In the genomic region with DNA sequence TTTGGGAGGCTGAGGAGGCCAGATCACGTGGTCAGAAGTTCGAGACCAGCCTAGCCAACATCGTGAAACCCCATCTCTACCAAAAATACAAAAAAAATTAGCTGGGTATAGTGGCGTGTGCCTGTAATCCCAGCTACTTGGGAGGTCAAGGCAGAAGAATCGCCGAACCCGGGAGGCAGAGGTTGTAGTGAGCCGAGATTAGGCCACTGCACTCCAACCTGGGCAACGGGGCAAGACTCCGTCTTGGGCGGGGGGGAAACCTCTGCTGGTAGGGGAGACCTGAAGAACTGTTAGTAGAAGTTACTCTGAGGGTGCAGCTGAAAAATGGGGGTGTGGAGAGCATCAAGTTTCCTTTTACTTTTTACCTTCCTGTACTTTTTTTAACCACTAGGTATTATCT, we compare ENCODE assay signal across 18 cellular contexts. TPM values are rescaled to one million over a fixed set of nuclear protein-coding genes. Genes with fewer than 3 reads are reported as not detected.
DNase-seq lines count a peak whose midpoint lies in the region; ATAC-seq, FAIRE-seq and TF ChIP-seq lines count a peak whose summit lies in the region.
"Had no signal": no experiment of that assay in that cellular context is flagged by ENCODE, and none has a peak within 500 bp of the region (broad histone marks: within the 10 kb centered on the region; RNA-seq: fewer than 3 reads in every experiment).

No MANE protein-coding gene starts in this region.

- no peaks in the 10 kb centered on the region for H3K27me3 ChIP-seq in GM23338 (ENCODE audit: insufficient read depth)
- no peaks in the 10 kb centered on the region for H3K27me3 ChIP-seq in K562 (ENCODE audit: control insufficient read depth in 2 of 2, insufficient read depth in 2 of 2, low read length in 2 of 2)
- no peaks in the 10 kb centered on the region for H3K27me3 ChIP-seq in transverse colon

- H3K4me3 ChIP-seq in GM23338, result no peak overlapping the region
- no peak overlapping the region for H3K4me3 ChIP-seq in K562
- no peak overlapping the region for H3K4me3 ChIP-seq in transverse colon
- H3K4me3 ChIP-seq: SJCRH30 had no signal

- H4K20me1 ChIP-seq in GM23338 (replicated peaks; ENCODE audit: insufficient read depth), result peaks cover 11% of the 10 kb centered on the region
- H4K20me1 ChIP-seq in K562 (replicated peaks; ENCODE audit: control insufficient read depth, insufficient read depth, low read length), result no peaks in the 10 kb centered on the region

- in situ Hi-C loops in K562 (cut with MboI), result no loop called here
- in situ Hi-C loops in transverse colon (cut with MboI; ENCODE audit: low pct_ligation_motif_present in 1 of 4, low pct_unique_long_range_greater_than_20kb in 1 of 4, low sequenced_read_pairs in 3 of 4), result no loop called here

- H3K27ac Mint-ChIP-seq in GM23338 (no peak overlapping the region), natural killer cell (no peak overlapping the region)

- H3K27me3 Mint-ChIP-seq in GM23338 (ENCODE audit: insufficient read depth, low read depth, poor library complexity) (peaks cover 34% of the 10 kb centered on the region), natural killer cell (ENCODE audit: low read depth in 2 of 2) (peaks cover 20 to 24% of the 10 kb centered on the region in 2 donors)

- no peak for DNase-seq in GM23338 (ENCODE audit: low spot score)
- DNase-seq in K562 (ENCODE audit: extremely low read depth in 1 of 4, low spot score in 3 of 4), result no peak
- DNase-seq in natural killer cell, result no peak
- peak; percentile 7 for DNase-seq in transverse colon
- DNase-seq in OCI-M2 (lab: John Stamatoyannopoulos, UW; ENCODE audit: unreplicated experiment), result no peak
- no peak for DNase-seq in CD1c-positive myeloid dendritic cell (ENCODE audit: extremely low spot score)
- DNase-seq: C1 segment of cervical spinal cord, KG1, MV-4-11, NCI-H1417, NCI-H187, NCI-H2107, NCI-H226, PC-9 had no signal

- no peak for TF ChIP-seq EP300 in K562 (IDR thresholded peaks at IDR 0.05; ENCODE audit: low read length)
- TF ChIP-seq EP300 in transverse colon (IDR thresholded peaks at IDR 0.05; ENCODE audit: low read depth), result no peak

- no peak overlapping the region for H3K9ac ChIP-seq in K562 (ENCODE audit: insufficient read depth in 1 of 2, low read depth in 2 of 2, low read length in 2 of 2)

- no peak for TF ChIP-seq RAD21 in K562 (CRISPR knock-in tag; conservative IDR thresholded peaks at IDR 0.05 in 1 of 2, IDR thresholded peaks at IDR 0.05 in 1 of 2)

- CTCF ChIA-PET in K562 (lab: Yijun Ruan, JAX; ENCODE audit: low intra/inter-chr PET ratio), result no interaction called here

- H3K4me1 ChIP-seq in GM23338 (ENCODE audit: insufficient read depth), result peaks cover 25% of the 10 kb centered on the region
- peaks cover 7 to 28% of the 10 kb centered on the region in 2 experiments for H3K4me1 ChIP-seq in K562 (replicated peaks in 1 of 2; ENCODE audit: control insufficient read depth in 2 of 2, insufficient read depth in 2 of 2, low read length in 2 of 2)
- H3K4me1 ChIP-seq in transverse colon, result peaks cover 13 to 29% (median 24%) of the 10 kb centered on the region in 4 donors

- WGBS in K562 (ENCODE audit: insufficient coverage, low coverage, missing lambda C conversion rate), result 56% methylated on average over 11 of the region's 11 CpGs
- WGBS in transverse colon (ENCODE audit: low coverage in 1 of 2), 2 donors, result 90 to 97% methylated on average over 6 to 11 of the region's 11 CpGs

- H3K9me2 ChIP-seq in GM23338 (ENCODE audit: insufficient read depth), result no peaks in the 10 kb centered on the region

- intact Hi-C loops in K562 (cut with micrococcal nuclease), result loop anchor here (10.0 kb wide), 1 partner anchor 119 kb away; no protein-coding TSS in a partner anchor
- intact Hi-C loops in natural killer cell (cut with micrococcal nuclease), result no loop called here
- intact Hi-C loops in transverse colon (cut with DNase I; ENCODE audit: low total_unique reads), result no loop called here

- H3K9me3 ChIP-seq in K562 (replicated peaks; ENCODE audit: control insufficient read depth, insufficient read depth, low read depth, low read length) (peaks cover 7% of the 10 kb centered on the region), transverse colon (no peaks in the 10 kb centered on the region)
- H3K9me3 ChIP-seq: SJCRH30 had no signal

- H3K4me3 Mint-ChIP-seq in GM23338 (peak overlapping the region; percentile 34; the same call in 1 of the 3 replicates), natural killer cell (peak overlapping the region; percentile 45)

- peaks cover 6% of the 10 kb centered on the region; the same call in 1 of the 2 replicates for H3F3A ChIP-seq in GM23338 (replicated peaks; ENCODE audit: low read depth)

- no peak overlapping the region for H3K27ac ChIP-seq in GM23338 (ENCODE audit: low read depth)
- no peak overlapping the region for H3K27ac ChIP-seq in K562 (ENCODE audit: extremely low read depth, low read depth, low read length)
- H3K27ac ChIP-seq in transverse colon, result peak overlapping the region in 1 of 4 donors; percentile 94
- H3K27ac ChIP-seq: PC-9, SJCRH30 had no signal

- TF ChIP-seq POLR2A in K562 (conservative IDR thresholded peaks at IDR 0.05), result no peak
- no peak for TF ChIP-seq POLR2A in transverse colon (IDR thresholded peaks at IDR 0.05)

- H3K79me2 ChIP-seq in GM23338 (replicated peaks; ENCODE audit: insufficient read depth) (peaks cover 22% of the 10 kb centered on the region), K562 (ENCODE audit: control insufficient read depth, insufficient read depth, low read length) (no peaks in the 10 kb centered on the region)

- H3K36me3 ChIP-seq in GM23338 (ENCODE audit: insufficient read depth) (no peaks in the 10 kb centered on the region), K562 (ENCODE audit: control insufficient read depth, insufficient read depth, low read length) (no peaks in the 10 kb centered on the region), transverse colon (no peaks in the 10 kb centered on the region)
- H3K36me3 ChIP-seq: SJCRH30 had no signal

- no TSS peak for BruUV-seq in K562 (replicated peaks; lab: Mats Ljungman, UMichigan)

- no peak for FAIRE-seq in K562 (lab: Jason Lieb, UNC)
- FAIRE-seq: H54, HepG2 had no signal

- H3K4me2 ChIP-seq in GM23338 (no peak overlapping the region), K562 (ENCODE audit: insufficient read depth, low read length) (no peak overlapping the region)

- no peak for ATAC-seq in GM23338
- no peak for ATAC-seq in K562
- no peak for ATAC-seq in natural killer cell
- no peak for ATAC-seq in HG02610 (IDR thresholded peaks at IDR 0.05; ENCODE audit: unreplicated experiment)
- ATAC-seq: HepG2 had no signal

- peaks cover 11% of the 10 kb centered on the region for H3K36me3 Mint-ChIP-seq in GM23338 (ENCODE audit: low read depth)
- H3K36me3 Mint-ChIP-seq in natural killer cell, result no peaks in the 10 kb centered on the region

- H2AFZ ChIP-seq in GM23338 (no peak overlapping the region), K562 (ENCODE audit: low read depth, low read length) (no peak overlapping the region)

- H3K4me1 Mint-ChIP-seq in GM23338, result peaks cover 34% of the 10 kb centered on the region
- H3K4me1 Mint-ChIP-seq in natural killer cell, result peaks cover 11 to 20% of the 10 kb centered on the region in 2 donors

- peaks cover 15% of the 10 kb centered on the region; the same call in 2 of the 3 replicates for H3K9me3 Mint-ChIP-seq in GM23338
- H3K9me3 Mint-ChIP-seq in natural killer cell, result no peaks in the 10 kb centered on the region

- no peak for TF ChIP-seq CTCF in GM23338 (conservative IDR thresholded peaks at IDR 0.05; ENCODE audit: low read depth in 2 of 2)
- no peak for TF ChIP-seq CTCF in K562 (IDR thresholded peaks at IDR 0.05 in 2 of 3, conservative IDR thresholded peaks at IDR 0.05 in 1 of 3; ENCODE audit: insufficient read depth in 2 of 3, low read depth in 1 of 3, low read length in 3 of 3)
- no peak for TF ChIP-seq CTCF in natural killer cell (IDR thresholded peaks at IDR 0.05)
- no peak for TF ChIP-seq CTCF in transverse colon (IDR thresholded peaks at IDR 0.05)

- POLR2A ChIA-PET in K562 (lab: Yijun Ruan, JAX), result interaction anchor here (0.7 to 1.2 kb wide), 3 partner anchors 9 to 61 kb away, joined by 3 to 6 read pairs (median 4); no protein-coding TSS in a partner anchor

- no peaks in the 10 kb centered on the region for H3K9me1 ChIP-seq in K562 (ENCODE audit: control insufficient read depth, insufficient read depth, low read length)

RNA-seq across cellular contexts. Expression of a gene that starts 2.2 kb away (rescaled TPM):
- 130 and 145 TPM in 2 replicates for total RNA-seq in GM23338 (2014; rRNA removed; shearing (Covaris generic))
- polyA plus RNA-seq in GM23338 (2016; fragmentation: Nextera tagmentation; extraction: Ambion mirVana) (26.6 and 29.9 TPM in 2 replicates), K562 (2011; rRNA removed) (0.28 and 0.45 TPM in 2 replicates), K562 (2014; fragmentation: Illumina TruSeq; extraction: Trizol) (0.13 and 0.15 TPM in 2 replicates), K562 (2014; fragmentation: Nextera tagmentation; extraction: Ambion mirVana) (not detected), K562 (2014; rRNA removed) (0.19 and 0.45 TPM in 2 replicates)
- total RNA-seq in K562 (2011; cell fraction: chromatin; rRNA removed; ENCODE audit: low replicate concordance), result 2.3 and 6.7 TPM in 2 replicates
- total RNA-seq in K562 (2011; cell fraction: nucleolus; rRNA removed), result 1.8 and 3.5 TPM in 2 replicates
- 2.2 and 5.4 TPM in 2 replicates for total RNA-seq in K562 (2011; cell fraction: nucleoplasm; rRNA removed)
- total RNA-seq in K562 (2014; rRNA removed) (0.18 and 0.29 TPM in 2 replicates), K562 (2014; rRNA removed; fragmentation: Illumina TruSeq; extraction: Trizol) (0.03 and 0.04 TPM in 2 replicates), K562 (2015; rRNA removed; fragmentation: Illumina TruSeq; extraction: Trizol) (0.11 and 0.36 TPM in 2 replicates), K562 (2021) (0.64 and 1.1 TPM in 2 replicates), natural killer cell (10 to 100 TPM in 1 of 3 donors, 1 to 10 TPM in 2; 6.7 to 13.1 (median 9.5) TPM), transverse colon (100 to 1,000 TPM in 3 of 4 donors, 10 to 100 TPM in 1; 94.3 to 248 (median 199) TPM)
- 0.27 and 0.66 TPM in 2 replicates for polyA plus RNA-seq in K562 (2011; cell fraction: cytosol; rRNA removed)
- polyA plus RNA-seq in K562 (2011; cell fraction: nucleus; rRNA removed), result 1.5 and 1.9 TPM in 2 replicates
- polyA plus RNA-seq in K562 (2012), result 0.33 and 1.8 TPM in 2 replicates
- polyA minus RNA-seq in K562 (2011; rRNA and poly(A)+ RNA removed), result 1.9 and 2.0 TPM in 2 replicates
- 2.4 and 4.2 TPM in 2 replicates for polyA minus RNA-seq in K562 (2011; cell fraction: cytosol; rRNA and poly(A)+ RNA removed)
- polyA minus RNA-seq in K562 (2011; cell fraction: nucleus; rRNA and poly(A)+ RNA removed), result 0.40 and 2.8 TPM in 2 replicates

RNA-seq across cellular contexts. Expression of a gene that starts 14.9 kb away (rescaled TPM):
- total RNA-seq in GM23338 (2014; rRNA removed; shearing (Covaris generic)), result 26.3 and 28.1 TPM in 2 replicates
- polyA plus RNA-seq in GM23338 (2016; fragmentation: Nextera tagmentation; extraction: Ambion mirVana), result 11.0 and 14.3 TPM in 2 replicates
- 105 and 231 TPM in 2 replicates for total RNA-seq in K562 (2011; cell fraction: chromatin; rRNA removed; ENCODE audit: low replicate concordance)
- 112 and 138 TPM in 2 replicates for total RNA-seq in K562 (2011; cell fraction: nucleolus; rRNA removed)
- 110 and 156 TPM in 2 replicates for total RNA-seq in K562 (2011; cell fraction: nucleoplasm; rRNA removed)
- 20.8 and 28.2 TPM in 2 replicates for total RNA-seq in K562 (2014; rRNA removed)
- 17.1 and 18.6 TPM in 2 replicates for total RNA-seq in K562 (2014; rRNA removed; fragmentation: Illumina TruSeq; extraction: Trizol)
- total RNA-seq in K562 (2015; rRNA removed; fragmentation: Illumina TruSeq; extraction: Trizol), result 24.9 and 26.5 TPM in 2 replicates
- total RNA-seq in K562 (2021), result 32.7 and 38.4 TPM in 2 replicates
- polyA plus RNA-seq in K562 (2011; rRNA removed), result 40.1 and 60.0 TPM in 2 replicates
- polyA plus RNA-seq in K562 (2011; cell fraction: cytosol; rRNA removed), result 48.3 and 61.6 TPM in 2 replicates
- polyA plus RNA-seq in K562 (2011; cell fraction: nucleus; rRNA removed), result 178 and 185 TPM in 2 replicates
- 44.3 and 71.7 TPM in 2 replicates for polyA plus RNA-seq in K562 (2012)
- 48.2 and 49.5 TPM in 2 replicates for polyA plus RNA-seq in K562 (2014; fragmentation: Illumina TruSeq; extraction: Trizol)
- 1 to 10 TPM; 2.4 to 4.3 TPM for polyA plus RNA-seq in K562 (2014; fragmentation: Nextera tagmentation; extraction: Ambion mirVana)
- 37.9 and 38.4 TPM in 2 replicates for polyA plus RNA-seq in K562 (2014; rRNA removed)
- 25.6 and 31.5 TPM in 2 replicates for polyA minus RNA-seq in K562 (2011; rRNA and poly(A)+ RNA removed)
- polyA minus RNA-seq in K562 (2011; cell fraction: cytosol; rRNA and poly(A)+ RNA removed), result 18.7 and 19.9 TPM in 2 replicates
- 30.0 and 42.1 TPM in 2 replicates for polyA minus RNA-seq in K562 (2011; cell fraction: nucleus; rRNA and poly(A)+ RNA removed)
- total RNA-seq in natural killer cell, result 100 to 1,000 TPM; 277 to 340 (median 319) TPM
- 100 to 1,000 TPM; 181 to 318 (median 198) TPM for total RNA-seq in transverse colon

RNA-seq across cellular contexts. Expression of a gene that starts 21.4 kb away (rescaled TPM):
- not detected in 2 replicates for total RNA-seq in GM23338 (2014; rRNA removed; shearing (Covaris generic))
- polyA plus RNA-seq in GM23338 (2016; fragmentation: Nextera tagmentation; extraction: Ambion mirVana) (0.86 TPM in 1 of 2 replicates, not detected in the other), K562 (2011; rRNA removed) (not detected in 2 replicates), K562 (2014; fragmentation: Illumina TruSeq; extraction: Trizol) (not detected in 2 replicates), K562 (2014; fragmentation: Nextera tagmentation; extraction: Ambion mirVana) (not detected), K562 (2014; rRNA removed) (not detected in 2 replicates)
- total RNA-seq in K562 (2011; cell fraction: chromatin; rRNA removed; ENCODE audit: low replicate concordance), result not detected in 2 replicates
- total RNA-seq in K562 (2011; cell fraction: nucleolus; rRNA removed), result not detected in 2 replicates
- total RNA-seq in K562 (2011; cell fraction: nucleoplasm; rRNA removed), result not detected in 2 replicates
- total RNA-seq in K562 (2014; rRNA removed) (not detected in 2 replicates), K562 (2014; rRNA removed; fragmentation: Illumina TruSeq; extraction: Trizol) (not detected in 2 replicates), K562 (2015; rRNA removed; fragmentation: Illumina TruSeq; extraction: Trizol) (not detected in 2 replicates), K562 (2021) (not detected in 2 replicates), natural killer cell (not detected), transverse colon (not detected)
- not detected in 2 replicates for polyA plus RNA-seq in K562 (2011; cell fraction: cytosol; rRNA removed)
- not detected in 2 replicates for polyA plus RNA-seq in K562 (2011; cell fraction: nucleus; rRNA removed)
- not detected in 2 replicates for polyA plus RNA-seq in K562 (2012)
- not detected in 2 replicates for polyA minus RNA-seq in K562 (2011; rRNA and poly(A)+ RNA removed)
- polyA minus RNA-seq in K562 (2011; cell fraction: cytosol; rRNA and poly(A)+ RNA removed), result not detected in 2 replicates
- polyA minus RNA-seq in K562 (2011; cell fraction: nucleus; rRNA and poly(A)+ RNA removed), result not detected in 2 replicates
- total RNA-seq: HepG2, PC-9 had no signal

RNA-seq across cellular contexts. Expression of a gene that starts 37.1 kb away (rescaled TPM):
- 19.8 and 20.8 TPM in 2 replicates for total RNA-seq in GM23338 (2014; rRNA removed; shearing (Covaris generic))
- 6.5 and 6.6 TPM in 2 replicates for polyA plus RNA-seq in GM23338 (2016; fragmentation: Nextera tagmentation; extraction: Ambion mirVana)
- 43.5 and 96.8 TPM in 2 replicates for total RNA-seq in K562 (2011; cell fraction: chromatin; rRNA removed; ENCODE audit: low replicate concordance)
- total RNA-seq in K562 (2011; cell fraction: nucleolus; rRNA removed), result 51.2 and 57.5 TPM in 2 replicates
- total RNA-seq in K562 (2011; cell fraction: nucleoplasm; rRNA removed), result 40.4 and 43.3 TPM in 2 replicates
- total RNA-seq in K562 (2014; rRNA removed), result 32.0 and 32.8 TPM in 2 replicates
- total RNA-seq in K562 (2014; rRNA removed; fragmentation: Illumina TruSeq; extraction: Trizol), result 11.8 and 14.2 TPM in 2 replicates
- total RNA-seq in K562 (2015; rRNA removed; fragmentation: Illumina TruSeq; extraction: Trizol), result 16.9 and 18.8 TPM in 2 replicates
- 23.4 and 36.0 TPM in 2 replicates for total RNA-seq in K562 (2021)
- polyA plus RNA-seq in K562 (2011; rRNA removed), result 25.8 and 30.9 TPM in 2 replicates
- polyA plus RNA-seq in K562 (2011; cell fraction: cytosol; rRNA removed), result 26.8 and 51.9 TPM in 2 replicates
- 53.7 and 85.9 TPM in 2 replicates for polyA plus RNA-seq in K562 (2011; cell fraction: nucleus; rRNA removed)
- polyA plus RNA-seq in K562 (2012), result 23.3 and 27.5 TPM in 2 replicates
- 20.4 and 30.2 TPM in 2 replicates for polyA plus RNA-seq in K562 (2014; fragmentation: Illumina TruSeq; extraction: Trizol)
- polyA plus RNA-seq in K562 (2014; fragmentation: Nextera tagmentation; extraction: Ambion mirVana), result under 1 TPM; 0.45 to 0.52 TPM
- 30.4 and 40.9 TPM in 2 replicates for polyA plus RNA-seq in K562 (2014; rRNA removed)
- 13.8 and 22.0 TPM in 2 replicates for polyA minus RNA-seq in K562 (2011; rRNA and poly(A)+ RNA removed)
- polyA minus RNA-seq in K562 (2011; cell fraction: cytosol; rRNA and poly(A)+ RNA removed), result 16.5 and 18.6 TPM in 2 replicates
- polyA minus RNA-seq in K562 (2011; cell fraction: nucleus; rRNA and poly(A)+ RNA removed), result 14.9 and 18.6 TPM in 2 replicates
- 1 to 10 TPM; 4.2 to 7.0 (median 5.4) TPM for total RNA-seq in natural killer cell
- total RNA-seq in transverse colon, result 1 to 10 TPM; 2.6 to 9.1 (median 4.7) TPM

RNA-seq across cellular contexts. Expression of a gene that starts 47.5 kb away (rescaled TPM):
- total RNA-seq in GM23338 (2014; rRNA removed; shearing (Covaris generic)), result 35.0 and 36.3 TPM in 2 replicates
- polyA plus RNA-seq in GM23338 (2016; fragmentation: Nextera tagmentation; extraction: Ambion mirVana) (10.3 and 11.9 TPM in 2 replicates), K562 (2011; rRNA removed) (69.7 and 82.2 TPM in 2 replicates), K562 (2014; fragmentation: Illumina TruSeq; extraction: Trizol) (45.7 and 51.5 TPM in 2 replicates), K562 (2014; fragmentation: Nextera tagmentation; extraction: Ambion mirVana) (10 to 100 TPM in 1 of 2 experiments, 1 to 10 TPM in 1; 9.5 to 15.6 TPM), K562 (2014; rRNA removed) (41.2 and 41.3 TPM in 2 replicates)
- 49.5 and 114 TPM in 2 replicates for total RNA-seq in K562 (2011; cell fraction: chromatin; rRNA removed; ENCODE audit: low replicate concordance)
- 43.7 and 48.6 TPM in 2 replicates for total RNA-seq in K562 (2011; cell fraction: nucleolus; rRNA removed)
- total RNA-seq in K562 (2011; cell fraction: nucleoplasm; rRNA removed), result 111 and 176 TPM in 2 replicates
- total RNA-seq in K562 (2014; rRNA removed) (28.5 and 31.3 TPM in 2 replicates), K562 (2014; rRNA removed; fragmentation: Illumina TruSeq; extraction: Trizol) (44.5 and 51.5 TPM in 2 replicates), K562 (2015; rRNA removed; fragmentation: Illumina TruSeq; extraction: Trizol) (37.7 and 40.9 TPM in 2 replicates), K562 (2021) (57.0 and 59.0 TPM in 2 replicates), natural killer cell (10 to 100 TPM; 11.1 to 16.7 (median 12.1) TPM), transverse colon (10 to 100 TPM in 1 of 4 donors, 1 to 10 TPM in 3; 4.0 to 66.7 (median 5.2) TPM)
- polyA plus RNA-seq in K562 (2011; cell fraction: cytosol; rRNA removed), result 21.7 and 47.5 TPM in 2 replicates
- polyA plus RNA-seq in K562 (2011; cell fraction: nucleus; rRNA removed), result 80.6 and 125 TPM in 2 replicates
- polyA plus RNA-seq in K562 (2012), result 29.7 and 36.7 TPM in 2 replicates
- polyA minus RNA-seq in K562 (2011; rRNA and poly(A)+ RNA removed), result 69.8 and 75.3 TPM in 2 replicates
- polyA minus RNA-seq in K562 (2011; cell fraction: cytosol; rRNA and poly(A)+ RNA removed), result 21.9 and 24.2 TPM in 2 replicates
- polyA minus RNA-seq in K562 (2011; cell fraction: nucleus; rRNA and poly(A)+ RNA removed), result 20.1 and 35.0 TPM in 2 replicates
